Comparison of ENCODE assay signal across 8 cellular contexts in genomic region chr15:68783226-68784054, GRCh38. TPM values are rescaled to one million over a fixed set of nuclear protein-coding genes. Genes with fewer than 3 reads are reported as not detected.
DNase-seq lines count a peak whose midpoint lies in the region; ATAC-seq and TF ChIP-seq lines count a peak whose summit lies in the region.

No MANE protein-coding gene starts in this region.

- peaks cover 7 to 34% (median 22%) of the 10 kb centered on the region in 4 donors for H3K4me1 Mint-ChIP-seq in CD4-positive, CD25-positive, alpha-beta regulatory T cell
- peaks cover 51% of the 10 kb centered on the region for H3K4me1 Mint-ChIP-seq in activated CD8-positive, alpha-beta memory T cell treated with anti-CD3 and anti-CD28 coated beads, Interleukin-2, amount 10 ng/mL, durations not matched to agents 7 days and 5 days
- H3K4me1 Mint-ChIP-seq in osteocyte (ENCODE audit: unreplicated experiment) = no peaks in the 10 kb centered on the region

- peak; percentile 81 to 85 for ATAC-seq in CD4-positive, CD25-positive, alpha-beta regulatory T cell (ENCODE audit: low read depth in 2 of 2)
- ATAC-seq in activated CD8-positive, alpha-beta memory T cell treated with anti-CD3 and anti-CD28 coated beads, Interleukin-2, amount 10 ng/mL, durations not matched to agents 7 days and 5 days = peak; percentile 86
- ATAC-seq in GM19328 (IDR thresholded peaks at IDR 0.05; ENCODE audit: unreplicated experiment) (no peak), HG03520 (IDR thresholded peaks at IDR 0.05; ENCODE audit: unreplicated experiment) (no peak)

- no peaks in the 10 kb centered on the region for H3K27me3 Mint-ChIP-seq in CD4-positive, CD25-positive, alpha-beta regulatory T cell
- no peaks in the 10 kb centered on the region for H3K27me3 Mint-ChIP-seq in activated CD8-positive, alpha-beta memory T cell treated with anti-CD3 and anti-CD28 coated beads, Interleukin-2, amount 10 ng/mL, durations not matched to agents 7 days and 5 days
- H3K27me3 Mint-ChIP-seq in osteocyte (ENCODE audit: unreplicated experiment) = no peaks in the 10 kb centered on the region

- H3K36me3 Mint-ChIP-seq in CD4-positive, CD25-positive, alpha-beta regulatory T cell = peaks cover 30% of the 10 kb centered on the region
- peaks cover 33% of the 10 kb centered on the region for H3K36me3 Mint-ChIP-seq in activated CD8-positive, alpha-beta memory T cell treated with anti-CD3 and anti-CD28 coated beads, Interleukin-2, amount 10 ng/mL, durations not matched to agents 7 days and 5 days
- H3K36me3 Mint-ChIP-seq in osteocyte (ENCODE audit: unreplicated experiment) = peaks cover 60% of the 10 kb centered on the region

- no peak overlapping the region for H3K4me3 ChIP-seq in CD4-positive, CD25-positive, alpha-beta regulatory T cell (ENCODE audit: low read depth, low read length)
- H3K4me3 ChIP-seq in epithelial cell of proximal tubule (ENCODE audit: low read depth, low read length) = no peak overlapping the region

- H3K4me1 ChIP-seq in CD4-positive, CD25-positive, alpha-beta regulatory T cell (ENCODE audit: control insufficient read depth, insufficient read depth, low read length, poor library complexity, severe bottlenecking) = peaks cover 20% of the 10 kb centered on the region

- H3K9me3 Mint-ChIP-seq in CD4-positive, CD25-positive, alpha-beta regulatory T cell = no peaks in the 10 kb centered on the region
- no peaks in the 10 kb centered on the region for H3K9me3 Mint-ChIP-seq in activated CD8-positive, alpha-beta memory T cell treated with anti-CD3 and anti-CD28 coated beads, Interleukin-2, amount 10 ng/mL, durations not matched to agents 7 days and 5 days (ENCODE audit: low read depth)
- H3K9me3 Mint-ChIP-seq in osteocyte (ENCODE audit: unreplicated experiment) = no peaks in the 10 kb centered on the region

- H3K4me3 Mint-ChIP-seq in CD4-positive, CD25-positive, alpha-beta regulatory T cell = no peak overlapping the region
- H3K4me3 Mint-ChIP-seq in activated CD8-positive, alpha-beta memory T cell treated with anti-CD3 and anti-CD28 coated beads, Interleukin-2, amount 10 ng/mL, durations not matched to agents 7 days and 5 days = no peak overlapping the region
- H3K4me3 Mint-ChIP-seq in osteocyte (ENCODE audit: unreplicated experiment) = no peak overlapping the region

- H3K36me3 ChIP-seq in CD4-positive, CD25-positive, alpha-beta regulatory T cell (ENCODE audit: control insufficient read depth, insufficient read depth, low read length) = peaks cover 62% of the 10 kb centered on the region

- peak; percentile 78 for TF ChIP-seq CTCF in epithelial cell of proximal tubule (conservative IDR thresholded peaks at IDR 0.05; ENCODE audit: low read depth, low read length)
- peak; percentile 58 for TF ChIP-seq CTCF in osteocyte (IDR thresholded peaks at IDR 0.05)

- peak overlapping the region; percentile 17 to 90 (median 26) for H3K27ac Mint-ChIP-seq in CD4-positive, CD25-positive, alpha-beta regulatory T cell
- peak overlapping the region; percentile 70 for H3K27ac Mint-ChIP-seq in activated CD8-positive, alpha-beta memory T cell treated with anti-CD3 and anti-CD28 coated beads, Interleukin-2, amount 10 ng/mL, durations not matched to agents 7 days and 5 days
- H3K27ac Mint-ChIP-seq in osteocyte (ENCODE audit: unreplicated experiment) = no peak overlapping the region

- CTCF ChIA-PET in activated CD8-positive, alpha-beta memory T cell treated with anti-CD3 and anti-CD28 coated beads, Interleukin-2, amount 10 ng/mL, durations not matched to agents 7 days and 5 days (lab: Charles Lee) = interaction anchor here (0.6 to 6.7 kb wide), 15 partner anchors 8 to 229 kb away, joined by 3 to 41 read pairs (median 5); partner anchors contain the start of gene ANP32A

- no peaks in the 10 kb centered on the region for H3K27me3 ChIP-seq in CD4-positive, CD25-positive, alpha-beta regulatory T cell (ENCODE audit: control insufficient read depth, insufficient read depth, low read length)

- DNase-seq in CD4-positive, CD25-positive, alpha-beta regulatory T cell = peak; percentile 51 to 66 (median 63)
- DNase-seq in Kasumi-1 (lab: John Stamatoyannopoulos, UW) (peak; percentile 42 to 51), epithelial cell of proximal tubule (ENCODE audit: low read depth) (no peak), osteocyte (ENCODE audit: extremely low spot score, unreplicated experiment) (no peak), NCI-H2171 (lab: John Stamatoyannopoulos, UW) (no peak)
- peak; percentile 73 for DNase-seq in activated CD8-positive, alpha-beta memory T cell treated with anti-CD3 and anti-CD28 coated beads, Interleukin-2, amount 10 ng/mL, durations not matched to agents 7 days and 5 days

- no peak overlapping the region for H3K27ac ChIP-seq in CD4-positive, CD25-positive, alpha-beta regulatory T cell (ENCODE audit: insufficient read depth, low read length, poor library complexity, severe bottlenecking)

- no peaks in the 10 kb centered on the region for H3K9me3 ChIP-seq in CD4-positive, CD25-positive, alpha-beta regulatory T cell (ENCODE audit: control insufficient read depth in 2 of 2, low read length in 2 of 2)

RNA-seq across cellular contexts. Expression of gene ANP32A, which starts 37.3 kb away (rescaled TPM):
- 89.4 TPM for total RNA-seq in CD4-positive, CD25-positive, alpha-beta regulatory T cell
- 100 to 1,000 TPM in 1 of 4 donors, 10 to 100 TPM in 3; 71.4 to 104 (median 88.0) TPM for polyA plus RNA-seq in CD4-positive, CD25-positive, alpha-beta regulatory T cell
- 100 to 1,000 TPM; 196 to 320 TPM for total RNA-seq in activated CD8-positive, alpha-beta memory T cell treated with anti-CD3 and anti-CD28 coated beads, Interleukin-2, amount 10 ng/mL, durations not matched to agents 7 days and 5 days
- total RNA-seq in epithelial cell of proximal tubule (65.8 and 99.5 TPM in 2 replicates), osteocyte (155 and 159 TPM in 2 replicates)

Comparison
In these comparisons a context has a peak if more than half of its experiments do, and no peak if none do; other contexts are left out.
1. ATAC-seq: peak in CD4-positive, CD25-positive, alpha-beta regulatory T cell (2 of 2) and activated CD8-positive, alpha-beta memory T cell treated with anti-CD3 and anti-CD28 coated beads, Interleukin-2, amount 10 ng/mL, durations not matched to agents 7 days and 5 days (single experiment); none in GM19328 (single experiment) and HG03520 (single experiment).
2. DNase-seq: peak in CD4-positive, CD25-positive, alpha-beta regulatory T cell (3 of 3), Kasumi-1 (2 of 2) and activated CD8-positive, alpha-beta memory T cell treated with anti-CD3 and anti-CD28 coated beads, Interleukin-2, amount 10 ng/mL, durations not matched to agents 7 days and 5 days (single experiment); none in epithelial cell of proximal tubule (single experiment), osteocyte (single experiment) and NCI-H2171 (single experiment).